Comparison of ENCODE assay signal across 8 cellular contexts in the genomic region with DNA sequence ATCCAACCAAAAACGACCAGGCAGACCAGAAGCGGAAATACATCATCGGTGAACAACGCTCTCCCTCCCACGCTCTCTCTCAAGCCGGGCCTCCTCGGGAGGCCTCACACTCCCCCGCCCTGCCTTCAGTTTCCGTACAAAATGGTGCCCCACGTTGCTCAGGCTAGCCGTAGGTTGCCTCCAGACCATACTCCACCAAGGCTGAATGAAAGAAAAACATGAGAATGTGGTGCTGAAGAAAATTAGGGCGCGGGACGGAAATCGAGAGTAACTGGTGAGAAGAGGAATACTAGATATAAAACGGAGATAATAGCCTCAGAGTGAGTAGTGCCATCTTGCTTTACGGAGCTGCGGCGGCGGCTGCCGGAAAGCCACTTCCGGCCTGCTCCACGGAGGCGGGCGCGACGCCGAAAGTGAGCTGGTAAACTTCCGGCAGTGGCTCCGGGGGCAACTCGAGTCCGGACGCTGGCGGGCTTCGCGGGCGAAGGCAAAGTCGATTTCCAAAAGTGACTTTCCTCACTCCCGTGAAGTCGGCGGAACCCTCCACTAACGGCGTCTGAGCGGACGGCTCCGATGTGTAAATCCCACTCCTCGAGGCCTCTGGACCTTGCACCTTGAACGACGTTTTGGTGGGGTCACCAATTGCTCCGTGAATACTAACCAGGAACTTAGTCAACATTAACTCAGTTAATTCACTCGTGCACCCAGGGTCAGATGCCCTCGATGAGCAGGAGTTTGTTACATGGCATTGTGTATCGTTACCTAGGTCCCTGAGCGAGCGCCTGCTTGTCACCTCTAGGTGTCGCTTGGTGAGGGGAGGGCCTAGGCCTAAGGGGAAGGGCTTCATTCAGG. TPM values are rescaled to one million over a fixed set of nuclear protein-coding genes. Genes with fewer than 3 reads are reported as not detected.
DNase-seq lines count a peak whose midpoint lies in the region; ATAC-seq and TF ChIP-seq lines count a peak whose summit lies in the region.

TSS of gene SH3BP5L (minus strand) at position 7 of the 852 bp plus-strand sequence. CDS start 980 bp downstream, outside the sequence.

- POLR2A ChIA-PET in GM10248 (lab: Yijun Ruan, JAX), result interaction anchor here (0.6 to 2.0 kb wide), 3 partner anchors 11 to 47 kb away, joined by 3 to 19 read pairs (median 4); partner anchors contain the start of genes ZNF672 and ZNF692

- ATAC-seq in HG02571 (IDR thresholded peaks at IDR 0.05; ENCODE audit: unreplicated experiment), result peak; percentile 90

- peak within 1 kb of the TSS; percentile 77 for H3K4me3 ChIP-seq in NB4 (ENCODE audit: low read depth, low read length)
- H3K4me3 ChIP-seq in SK-N-MC, result peak within 1 kb of the TSS; percentile 99

- peak within 1 kb of the TSS; percentile 89 for H3K4me3 Mint-ChIP-seq in activated naive CD4-positive, alpha-beta T cell treated with anti-CD3 and anti-CD28 coated beads, Interleukin-2, amount 10 ng/mL, durations not matched to agents 7 days and 5 days

- peaks cover 35% of the 10 kb centered on the region for H3K36me3 Mint-ChIP-seq in activated naive CD4-positive, alpha-beta T cell treated with anti-CD3 and anti-CD28 coated beads, Interleukin-2, amount 10 ng/mL, durations not matched to agents 7 days and 5 days

- no peaks in the 10 kb centered on the region for H3K9me3 ChIP-seq in SK-N-MC (ENCODE audit: low read depth, low read length)

- H3K9me3 Mint-ChIP-seq in activated naive CD4-positive, alpha-beta T cell treated with anti-CD3 and anti-CD28 coated beads, Interleukin-2, amount 10 ng/mL, durations not matched to agents 7 days and 5 days, result no peaks in the 10 kb centered on the region

- TF ChIP-seq POLR2A in NB4 (IDR thresholded peaks at IDR 0.05; ENCODE audit: extremely low read depth, insufficient read length), result peak; percentile 81

- H3K27ac Mint-ChIP-seq in activated naive CD4-positive, alpha-beta T cell treated with anti-CD3 and anti-CD28 coated beads, Interleukin-2, amount 10 ng/mL, durations not matched to agents 7 days and 5 days, result peak within 1 kb of the TSS; percentile 99

- peaks cover 3% of the 10 kb centered on the region for H3K27me3 Mint-ChIP-seq in activated naive CD4-positive, alpha-beta T cell treated with anti-CD3 and anti-CD28 coated beads, Interleukin-2, amount 10 ng/mL, durations not matched to agents 7 days and 5 days

- H3K27ac ChIP-seq in SK-N-MC (peak within 1 kb of the TSS; percentile 98), temporal lobe (ENCODE audit: low read depth, low read length) (peak within 1 kb of the TSS; percentile 72)

- CTCF ChIA-PET in GM10248 (lab: Yijun Ruan, JAX), result interaction anchor here (0.8 to 7.3 kb wide), 10 partner anchors 9 to 208 kb away, joined by 3 to 78 read pairs (median 5); partner anchors contain the start of genes ZNF672 and ZNF692
- CTCF ChIA-PET in activated naive CD4-positive, alpha-beta T cell treated with anti-CD3 and anti-CD28 coated beads, Interleukin-2, amount 10 ng/mL, durations not matched to agents 7 days and 5 days (lab: Charles Lee), result interaction anchor here (0.8 to 3.9 kb wide), 5 partner anchors 11 to 203 kb away, joined by 4 to 22 read pairs (median 9); partner anchors contain the start of genes ZNF672 and ZNF692

- H3K36me3 ChIP-seq in SK-N-MC (ENCODE audit: insufficient read depth, low read length), result peaks cover 17% of the 10 kb centered on the region

- peaks cover 57% of the 10 kb centered on the region for H3K4me1 Mint-ChIP-seq in activated naive CD4-positive, alpha-beta T cell treated with anti-CD3 and anti-CD28 coated beads, Interleukin-2, amount 10 ng/mL, durations not matched to agents 7 days and 5 days

- peak within 1 kb of the TSS; percentile 99 for H3K9ac ChIP-seq in SK-N-MC (ENCODE audit: insufficient read length)

- DNase-seq in GM10248 (ENCODE audit: extremely low spot score), result peak; percentile 95
- DNase-seq in NB4 (ENCODE audit: low read depth), result peak; percentile 96
- DNase-seq in SK-N-MC (ENCODE audit: low read depth, low spot score), result peak; percentile 86
- DNase-seq in activated naive CD4-positive, alpha-beta T cell treated with anti-CD3 and anti-CD28 coated beads, Interleukin-2, amount 10 ng/mL, durations not matched to agents 7 days and 5 days, result peak; percentile 93
- DNase-seq in germinal center (ENCODE audit: low spot score), result peak; percentile 94
- peak; percentile 94 for DNase-seq in occipital lobe (lab: John Stamatoyannopoulos, UW)

- peak; percentile 64 for TF ChIP-seq CTCF in GM10248 (IDR thresholded peaks at IDR 0.05; ENCODE audit: control extremely low read depth, extremely low read depth, low read depth, missing control alignments)
- peak; percentile 72 for TF ChIP-seq CTCF in NB4 (IDR thresholded peaks at IDR 0.05; ENCODE audit: low read depth, low read length)

RNA-seq across cellular contexts. Expression of gene SH3BP5L, which starts in this region (rescaled TPM):
- 27.5 TPM for total RNA-seq in occipital lobe
- 21.9 TPM for total RNA-seq in temporal lobe

Comparison
In these comparisons a context has a peak if more than half of its experiments do, and no peak if none do; other contexts are left out.
1. Peak in every context shown above with its lines: DNase-seq, ATAC-seq, H3K4me3 ChIP-seq and H3K27ac ChIP-seq.